In genomic region chr6:18835976-18836375, GRCh38 we compare ENCODE assay signal across 31 cellular contexts.
"Had no signal": no experiment of that assay in that cellular context is flagged by ENCODE, and none has a peak within 500 bp of the region (broad histone marks: within the 10 kb centered on the region; RNA-seq: fewer than 3 reads in every experiment).

No MANE protein-coding gene starts in this region.

- H3K27me3 ChIP-seq: adrenal gland, body of pancreas, breast epithelium, Peyer's patch, SJSA1 had no signal

- H3K4me3 Mint-ChIP-seq: activated CD4-positive, alpha-beta T cell treated with anti-CD3 and anti-CD28 coated beads, Interleukin-2, amount 10 ng/mL, durations not matched to agents 24 days and 14 days; activated CD8-positive, alpha-beta T cell treated with anti-CD3 and anti-CD28 coated beads, Interleukin-2, amount 10 ng/mL, durations not matched to agents 7 days and 5 days; activated naive CD4-positive, alpha-beta T cell treated with anti-CD3 and anti-CD28 coated beads for 36 hours; activated T-cell treated with anti-CD3 and anti-CD28 coated beads, Interleukin-2, amount 50 U/mL, for 24 hours; T-cell; T-helper 17 cell had no signal

- H3K27me3 Mint-ChIP-seq: activated CD4-positive, alpha-beta T cell treated with anti-CD3 and anti-CD28 coated beads, Interleukin-2, amount 10 ng/mL, durations not matched to agents 24 days and 14 days; activated T-cell treated with anti-CD3 and anti-CD28 coated beads, Interleukin-2, amount 50 U/mL, for 24 hours; T-cell; T-helper 17 cell had no signal

- H3K9me3 Mint-ChIP-seq: activated CD4-positive, alpha-beta T cell treated with anti-CD3 and anti-CD28 coated beads, Interleukin-2, amount 10 ng/mL, durations not matched to agents 24 days and 14 days; activated naive CD4-positive, alpha-beta T cell treated with anti-CD3 and anti-CD28 coated beads for 36 hours had no signal

- H3K9me3 ChIP-seq: adrenal gland, body of pancreas, breast epithelium, Peyer's patch, SJSA1 had no signal

- H3K36me3 Mint-ChIP-seq: activated naive CD4-positive, alpha-beta T cell treated with anti-CD3 and anti-CD28 coated beads, Interleukin-2, amount 50 U/mL, for 72 hours; T-cell had no signal

- H3K4me1 Mint-ChIP-seq: activated CD4-positive, alpha-beta T cell treated with anti-CD3 and anti-CD28 coated beads, Interleukin-2, amount 10 ng/mL, durations not matched to agents 24 days and 14 days; T-cell; T-helper 17 cell had no signal

- DNase-seq: activated CD4-positive, alpha-beta T cell treated with anti-CD3 and anti-CD28 coated beads, Interleukin-2, amount 10 ng/mL, durations not matched to agents 24 days and 14 days; activated CD4-positive, alpha-beta T cell treated with anti-CD3 and anti-CD28 coated beads, Interleukin-2, amount 50 U/mL, for 48 hours; activated CD8-positive, alpha-beta T cell treated with anti-CD3 and anti-CD28 coated beads, Interleukin-2, amount 10 ng/mL, durations not matched to agents 7 days and 5 days; activated gamma-delta T cell treated with Interleukin-2 at 50 U/mL for 16 hours; activated naive CD4-positive, alpha-beta T cell treated with anti-CD3 and anti-CD28 coated beads for 36 hours; activated T-cell treated with anti-CD3 and anti-CD28 coated beads, Interleukin-2, amount 50 U/mL, for 24 hours; adrenal gland; body of pancreas; Kasumi-1; NCI-H1092 treated with DMSO at 0.1 percent for 48 hours; NCI-H1417; NCI-H146; NCI-H187; NCI-H2029 treated with DMSO at 0.1 percent for 48 hours; NCI-H2107; NCI-H2171; NCI-H446 treated with DMSO at 0.1 percent for 48 hours; NCI-H524; Peyer's patch; RPMI8226; SHP77 treated with DMSO at 0.1 percent for 48 hours; T-cell; T-helper 17 cell; T-helper 9 cell; WERI-Rb-1 had no signal

- H3K27ac Mint-ChIP-seq: activated CD4-positive, alpha-beta T cell treated with anti-CD3 and anti-CD28 coated beads, Interleukin-2, amount 10 ng/mL, durations not matched to agents 24 days and 14 days; activated CD8-positive, alpha-beta T cell treated with anti-CD3 and anti-CD28 coated beads, Interleukin-2, amount 10 ng/mL, durations not matched to agents 7 days and 5 days; activated naive CD4-positive, alpha-beta T cell treated with anti-CD3 and anti-CD28 coated beads for 36 hours; activated naive CD4-positive, alpha-beta T cell treated with anti-CD3 and anti-CD28 coated beads, Interleukin-2, amount 50 U/mL, for 72 hours; activated T-cell treated with anti-CD3 and anti-CD28 coated beads, Interleukin-2, amount 50 U/mL, for 24 hours; activated T-helper 2 cell treated with anti-CD3 and anti-CD28 coated beads, Interferon-gamma antibody, Interleukin-2, Interleukin-4, amounts not matched to agents 10 μg/mL and 5 μg/mL and 100 μg/mL, durations not matched to agents 14 hours and 24 hours and 36 hours; T-cell; T-helper 17 cell had no signal

- H3K4me1 ChIP-seq: adrenal gland, body of pancreas, breast epithelium, Peyer's patch, SJSA1 had no signal

- H3K4me3 ChIP-seq: adrenal gland, body of pancreas, breast epithelium, K562, Peyer's patch, SJSA1 had no signal

- H3K36me3 ChIP-seq: adrenal gland, breast epithelium, Peyer's patch, SJSA1, WERI-Rb-1 had no signal

- H3K27ac ChIP-seq: adrenal gland, body of pancreas, Peyer's patch, SJSA1, WERI-Rb-1 had no signal

- ATAC-seq: activated CD8-positive, alpha-beta T cell treated with anti-CD3 and anti-CD28 coated beads, Interleukin-2, amount 10 ng/mL, durations not matched to agents 7 days and 5 days; activated naive CD4-positive, alpha-beta T cell treated with anti-CD3 and anti-CD28 coated beads, Interleukin-2, amount 50 U/mL, for 72 hours; body of pancreas; K562; SK-N-SH treated with all-trans-retinoic acid at 6 μM for 48 hours; T-cell; T-helper 17 cell had no signal
